Comparison of ENCODE assay signal across 9 cellular contexts in the genomic region with DNA sequence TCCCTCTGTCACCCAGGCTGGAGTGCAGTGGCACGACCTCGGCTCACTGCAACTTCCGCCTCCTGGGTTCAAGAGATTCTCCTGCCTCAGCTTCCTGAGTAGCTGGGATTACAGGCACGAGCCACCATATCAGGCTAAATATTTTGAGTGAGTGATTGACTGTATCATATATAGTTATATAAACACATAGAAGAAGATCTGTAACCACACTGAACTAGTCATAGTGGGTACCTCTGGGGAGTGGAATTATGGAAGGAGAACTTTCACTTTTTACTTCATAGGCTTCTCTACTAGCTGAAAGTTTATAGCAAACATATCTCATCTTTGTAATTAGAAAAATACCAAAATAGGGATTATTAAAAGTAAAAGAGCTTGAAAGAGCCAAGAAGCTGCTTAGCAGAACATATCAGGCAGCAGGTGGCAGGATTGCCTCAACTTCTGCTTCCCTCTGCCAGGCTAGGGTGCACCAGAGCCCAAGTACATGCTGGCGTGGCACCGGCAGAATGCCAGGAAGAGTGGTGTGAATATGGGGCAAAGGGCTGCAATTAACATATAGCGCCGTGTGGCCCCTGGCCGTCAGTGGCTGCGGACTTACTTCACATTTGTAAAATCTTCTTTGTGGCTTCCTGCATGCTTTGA.
DNase-seq lines count a peak whose midpoint lies in the region; ATAC-seq and TF ChIP-seq lines count a peak whose summit lies in the region.
"Had no signal": no experiment of that assay in that cellular context is flagged by ENCODE, and none has a peak within 500 bp of the region (broad histone marks: within the 10 kb centered on the region; RNA-seq: fewer than 3 reads in every experiment).

No MANE protein-coding gene starts in this region.

- no peaks in the 10 kb centered on the region for H3K36me3 ChIP-seq in GM06990 (ENCODE audit: control insufficient read depth, insufficient read depth, low read length)
- H3K36me3 ChIP-seq in Loucy (ENCODE audit: insufficient read depth, low read length): no peaks in the 10 kb centered on the region
- H3K36me3 ChIP-seq: SJSA1 had no signal

- no peak overlapping the region for H2AFZ ChIP-seq in Loucy (ENCODE audit: low read length)

- H3K4me2 ChIP-seq in Loucy (ENCODE audit: low read depth, low read length, poor library complexity, severe bottlenecking): no peak overlapping the region

- ATAC-seq in GM18870 (IDR thresholded peaks at IDR 0.05; ENCODE audit: unreplicated experiment): no peak

- no peaks in the 10 kb centered on the region for H3K9me3 ChIP-seq in Loucy (ENCODE audit: insufficient read depth, low read depth, low read length)
- H3K9me3 ChIP-seq: SJSA1 had no signal

- no peak overlapping the region for H3K9ac ChIP-seq in Loucy (ENCODE audit: low read depth, low read length, poor library complexity, severe bottlenecking)

- H3K79me2 ChIP-seq in Loucy (ENCODE audit: insufficient read depth, low read length): no peaks in the 10 kb centered on the region

- TF ChIP-seq CTCF in GM06990 (IDR thresholded peaks at IDR 0.05; ENCODE audit: insufficient read depth, low read length, poor library complexity, severe bottlenecking) (peak; percentile 28), Loucy (conservative IDR thresholded peaks at IDR 0.05; ENCODE audit: low read length) (peak; percentile 64)

- H3K4me1 ChIP-seq in Loucy (ENCODE audit: insufficient read depth, low read length, poor library complexity, severe bottlenecking): no peaks in the 10 kb centered on the region
- H3K4me1 ChIP-seq: SJSA1 had no signal

- no peak for TF ChIP-seq POLR2A in erythroblast (IDR thresholded peaks at IDR 0.05; ENCODE audit: low read length)

- no peaks in the 10 kb centered on the region for H3F3A ChIP-seq in Loucy (ENCODE audit: low read depth)

- no peaks in the 10 kb centered on the region for H3K9me2 ChIP-seq in Loucy (replicated peaks; ENCODE audit: low read depth, low read length)

- no peak for DNase-seq in GM06990 (ENCODE audit: extremely low read depth, insufficient read length)
- DNase-seq in activated CD4-positive, alpha-beta T cell treated with anti-CD3 and anti-CD28 coated beads, Interleukin-2, amount 50 U/mL, for 1 hour: peak; percentile 58
- DNase-seq in erythroblast (lab: John Stamatoyannopoulos, UW): peak; percentile 5 to 27
- peak; percentile 32 for DNase-seq in pons (ENCODE audit: low spot score)
- no peak for DNase-seq in NCI-H1048 (lab: John Stamatoyannopoulos, UW)
- no peak for DNase-seq in DMS114 treated with DMSO at 0.1 percent for 48 hours (lab: John Stamatoyannopoulos, UW; ENCODE audit: unreplicated experiment)

- H3K27me3 ChIP-seq in GM06990 (replicated peaks; ENCODE audit: control insufficient read depth, insufficient read depth, low read length) (no peaks in the 10 kb centered on the region), Loucy (ENCODE audit: insufficient read depth, low read length, poor library complexity, severe bottlenecking) (no peaks in the 10 kb centered on the region)
- H3K27me3 ChIP-seq: SJSA1 had no signal

- H3K4me3 ChIP-seq in GM06990 (replicated peaks; ENCODE audit: low read depth, low read length): no peak overlapping the region
- H3K4me3 ChIP-seq in Loucy (ENCODE audit: low read length, poor library complexity, severe bottlenecking): no peak overlapping the region
- H3K4me3 ChIP-seq: SJSA1 had no signal

- no peaks in the 10 kb centered on the region for H4K20me1 ChIP-seq in Loucy (ENCODE audit: insufficient read depth, low read length, poor library complexity, severe bottlenecking)

Comparison
In these comparisons a context has a peak if more than half of its experiments do, and no peak if none do; other contexts are left out.
1. DNase-seq: peak in activated CD4-positive, alpha-beta T cell treated with anti-CD3 and anti-CD28 coated beads, Interleukin-2, amount 50 U/mL, for 1 hour (single experiment), erythroblast (2 of 2) and pons (single experiment); none in GM06990 (single experiment), NCI-H1048 (single experiment) and DMS114 treated with DMSO at 0.1 percent for 48 hours (single experiment).